ENCODE assay signal across 10 cellular contexts in genomic region chr11:19953342-19953741, GRCh38.
DNase-seq lines count a peak whose midpoint lies in the region; ATAC-seq, FAIRE-seq and TF ChIP-seq lines count a peak whose summit lies in the region.
"Had no signal": no experiment of that assay in that cellular context is flagged by ENCODE, and none has a peak within 500 bp of the region (broad histone marks: within the 10 kb centered on the region; RNA-seq: fewer than 3 reads in every experiment).

No MANE protein-coding gene starts in this region.

- H3K4me3 ChIP-seq in AG10803 (ENCODE audit: low read length): no peak overlapping the region
- H3K4me3 ChIP-seq in lung: no peak overlapping the region
- H3K4me3 ChIP-seq: suprapubic skin had no signal

- 73 to 86% methylated on average over 4 of the region's 4 CpGs for WGBS in lung, 2 donors

- no peak for FAIRE-seq in GM12892 (lab: Jason Lieb, UNC)

- ATAC-seq in lung (ENCODE audit: insufficient read depth, low FRiP score) (no peak), HG02623 (IDR thresholded peaks at IDR 0.05; ENCODE audit: unreplicated experiment) (no peak)

- peaks cover 0 to 1% of the 10 kb centered on the region in 2 donors for H3K9me3 ChIP-seq in lung (ENCODE audit: control insufficient read depth in 2 of 2, insufficient read depth in 1 of 2, low read length in 1 of 2)
- H3K9me3 ChIP-seq: suprapubic skin had no signal

- no peak for TF ChIP-seq POLR2A in GM12892 (IDR thresholded peaks at IDR 0.05; ENCODE audit: low read depth, low read length)

- DNase-seq in AG10803 (ENCODE audit: low read depth) (peak; percentile 62), LHCN-M2 (ENCODE audit: low read depth) (peak; percentile 74), ecto neural progenitor cell (ENCODE audit: low spot score) (peak; percentile 60), lung (ENCODE audit: low spot score) (no peak), GM12892 (ENCODE audit: insufficient read length) (no peak), NCI-H2171 treated with DMSO at 0.1 percent for 48 hours (lab: John Stamatoyannopoulos, UW) (no peak), GM10266 (ENCODE audit: extremely low spot score) (no peak)
- DNase-seq: CD8-positive, alpha-beta memory T cell had no signal

- peaks cover 5 to 29% of the 10 kb centered on the region in 2 donors for H3K4me1 ChIP-seq in lung (ENCODE audit: control insufficient read depth in 2 of 2, insufficient read depth in 2 of 2, low read length in 2 of 2)

- H3K27ac ChIP-seq in lung (ENCODE audit: low read depth in 1 of 2, low read length in 1 of 2): peak overlapping the region; percentile 44 to 69
- H3K27ac ChIP-seq: suprapubic skin had no signal

- H3K36me3 ChIP-seq in lung (ENCODE audit: control insufficient read depth in 2 of 2, insufficient read depth in 2 of 2, low read length in 2 of 2): peaks cover 11 to 22% of the 10 kb centered on the region in 2 donors

- TF ChIP-seq CTCF in AG10803 (conservative IDR thresholded peaks at IDR 0.05; ENCODE audit: low read length) (no peak), lung (IDR thresholded peaks at IDR 0.05; ENCODE audit: control extremely low read depth, extremely low read depth) (no peak), GM10266 (IDR thresholded peaks at IDR 0.05; ENCODE audit: control insufficient read depth, insufficient read depth, low read depth, missing control alignments) (no peak)

- H3K27me3 ChIP-seq in lung (ENCODE audit: control insufficient read depth, insufficient read depth): no peaks in the 10 kb centered on the region
- H3K27me3 ChIP-seq: suprapubic skin had no signal

Comparison
In these comparisons a context has a peak if more than half of its experiments do, and no peak if none do; other contexts are left out.
1. DNase-seq: peak in AG10803 (single experiment), LHCN-M2 (single experiment) and ecto neural progenitor cell (single experiment); none in lung (single experiment), GM12892 (single experiment), NCI-H2171 treated with DMSO at 0.1 percent for 48 hours (single experiment) and GM10266 (single experiment).